Comparison of ENCODE assay signal across 2 cellular contexts in the genomic region with DNA sequence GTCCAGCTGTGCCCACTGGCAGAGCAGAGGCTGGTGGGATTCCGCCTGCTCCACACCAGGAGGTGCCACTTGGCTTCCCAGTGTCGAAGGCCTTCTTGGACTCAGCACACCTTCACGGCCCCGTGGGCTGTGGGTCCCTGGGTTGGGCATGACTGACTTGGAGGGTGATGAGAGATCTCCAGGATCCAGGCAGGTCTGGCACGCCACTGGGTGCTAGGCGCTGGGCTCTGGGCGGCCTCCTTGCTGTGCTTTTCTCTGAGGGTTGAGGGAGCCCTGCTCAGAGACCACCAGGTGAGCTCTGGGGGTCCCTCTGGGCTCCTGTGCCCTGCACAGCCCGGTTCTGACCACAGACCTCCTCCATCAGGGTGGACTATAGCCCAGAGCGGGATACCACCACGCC.
TF ChIP-seq lines count a peak whose summit lies in the region.

No MANE protein-coding gene starts in this region.

TF ChIP-seq in HepG2, 621 proteins besides CTCF, POLR2A, EP300 and RAD21:
- TF ChIP-seq ZNF790 (CRISPR knock-in tag; IDR thresholded peaks at IDR 0.05; ENCODE audit: borderline replicate concordance) (no peak), ZNF446 (CRISPR knock-in tag; IDR thresholded peaks at IDR 0.05) (no peak), MYC (CRISPR knock-in tag; IDR thresholded peaks at IDR 0.05; ENCODE audit: borderline replicate concordance) (0 out of 2 replicates have a peak, but pooled peaks have one; percentile 8), ELF1 (CRISPR knock-in tag; IDR thresholded peaks at IDR 0.05) (no peak), ZFAT (CRISPR knock-in tag; conservative IDR thresholded peaks at IDR 0.05) (no peak)
TF ChIP-seq in HepG2: peak in this region for 1.

TF ChIP-seq in IMR-90, 13 proteins besides CTCF, POLR2A, EP300 and RAD21:
- TF ChIP-seq, protein P1, sequence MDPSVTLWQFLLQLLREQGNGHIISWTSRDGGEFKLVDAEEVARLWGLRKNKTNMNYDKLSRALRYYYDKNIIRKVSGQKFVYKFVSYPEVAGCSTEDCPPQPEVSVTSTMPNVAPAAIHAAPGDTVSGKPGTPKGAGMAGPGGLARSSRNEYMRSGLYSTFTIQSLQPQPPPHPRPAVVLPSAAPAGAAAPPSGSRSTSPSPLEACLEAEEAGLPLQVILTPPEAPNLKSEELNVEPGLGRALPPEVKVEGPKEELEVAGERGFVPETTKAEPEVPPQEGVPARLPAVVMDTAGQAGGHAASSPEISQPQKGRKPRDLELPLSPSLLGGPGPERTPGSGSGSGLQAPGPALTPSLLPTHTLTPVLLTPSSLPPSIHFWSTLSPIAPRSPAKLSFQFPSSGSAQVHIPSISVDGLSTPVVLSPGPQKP (IDR thresholded peaks at IDR 0.05; ENCODE audit: borderline replicate concordance, low read depth, low read length): no peak
- TF ChIP-seq SMC3 (IDR thresholded peaks at IDR 0.05; ENCODE audit: low read depth, low read length) (no peak), MAZ (IDR thresholded peaks at IDR 0.05; ENCODE audit: borderline replicate concordance, low read depth, low read length) (no peak), BHLHE40 (IDR thresholded peaks at IDR 0.05; ENCODE audit: low read depth, low read length) (no peak), FOS (IDR thresholded peaks at IDR 0.05; ENCODE audit: low read depth, low read length) (no peak)
TF ChIP-seq in IMR-90: peak in this region for 0.
